Comparison of ENCODE assay signal across 14 cellular contexts in genomic region chr12:39628836-39629235, GRCh38. TPM values are rescaled to one million over a fixed set of nuclear protein-coding genes. Genes with fewer than 3 reads are reported as not detected.
DNase-seq lines count a peak whose midpoint lies in the region; ATAC-seq and TF ChIP-seq lines count a peak whose summit lies in the region.
"Had no signal": no experiment of that assay in that cellular context is flagged by ENCODE, and none has a peak within 500 bp of the region (broad histone marks: within the 10 kb centered on the region; RNA-seq: fewer than 3 reads in every experiment).

No MANE protein-coding gene starts in this region.

- H3K9me3 ChIP-seq in vagina: no peaks in the 10 kb centered on the region
- H3K9me3 ChIP-seq: gastroesophageal sphincter had no signal

- H3K36me3 Mint-ChIP-seq in activated T-cell treated with anti-CD3 and anti-CD28 coated beads, Interleukin-2, amount 50 U/mL, for 72 hours (ENCODE audit: insufficient read depth in 2 of 2): peaks cover 1 to 3% of the 10 kb centered on the region in 2 donors
- H3K36me3 Mint-ChIP-seq in activated naive CD4-positive, alpha-beta T cell treated with anti-CD3 and anti-CD28 coated beads, Interleukin-2, amount 50 U/mL, for 72 hours: peaks cover 0 to 20% of the 10 kb centered on the region in 2 donors
- H3K36me3 Mint-ChIP-seq: brain had no signal

- no peak for TF ChIP-seq CTCF in vagina (IDR thresholded peaks at IDR 0.05)

- H3K27me3 Mint-ChIP-seq in activated T-cell treated with anti-CD3 and anti-CD28 coated beads, Interleukin-2, amount 50 U/mL, for 72 hours (ENCODE audit: low read depth): no peaks in the 10 kb centered on the region
- no peaks in the 10 kb centered on the region for H3K27me3 Mint-ChIP-seq in stimulated activated naive CD8-positive, alpha-beta T cell treated with anti-CD3 and anti-CD28 coated beads, Interleukin-15, amount 100 ng/mL, for 72 hours
- H3K27me3 Mint-ChIP-seq: brain had no signal

- intact Hi-C loops in vagina (cut with DNase I): no loop called here

- H3K4me1 ChIP-seq in vagina: no peaks in the 10 kb centered on the region
- H3K4me1 ChIP-seq: gastroesophageal sphincter had no signal

- H3K4me3 Mint-ChIP-seq in activated T-cell treated with anti-CD3 and anti-CD28 coated beads, Interleukin-2, amount 50 U/mL, for 72 hours: peak overlapping the region; percentile 71 to 81
- H3K4me3 Mint-ChIP-seq in stimulated activated naive CD8-positive, alpha-beta T cell treated with anti-CD3 and anti-CD28 coated beads, Interleukin-15, amount 100 ng/mL, for 72 hours: peak overlapping the region; percentile 67 to 76
- H3K4me3 Mint-ChIP-seq: brain, neural crest cell had no signal

- peak; percentile 81 to 86 for ATAC-seq in activated T-cell treated with anti-CD3 and anti-CD28 coated beads, Interleukin-2, amount 50 U/mL, for 72 hours (replicated peaks in 1 of 2)
- ATAC-seq in activated naive CD4-positive, alpha-beta T cell treated with anti-CD3 and anti-CD28 coated beads, Interleukin-2, amount 50 U/mL, for 72 hours: peak; percentile 62 to 79
- peak; percentile 80 for ATAC-seq in stimulated activated naive CD8-positive, alpha-beta T cell treated with anti-CD3 and anti-CD28 coated beads, Interleukin-15, amount 100 ng/mL, for 72 hours
- ATAC-seq: gastroesophageal sphincter, left cardiac atrium had no signal

- H3K27ac Mint-ChIP-seq in activated T-cell treated with anti-CD3 and anti-CD28 coated beads, Interleukin-2, amount 50 U/mL, for 72 hours: peak overlapping the region; percentile 96
- peak overlapping the region in 1 of 2 donors; percentile 86 for H3K27ac Mint-ChIP-seq in activated naive CD4-positive, alpha-beta T cell treated with anti-CD3 and anti-CD28 coated beads, Interleukin-2, amount 50 U/mL, for 72 hours
- peak overlapping the region; percentile 72 to 95 for H3K27ac Mint-ChIP-seq in stimulated activated naive CD8-positive, alpha-beta T cell treated with anti-CD3 and anti-CD28 coated beads, Interleukin-15, amount 100 ng/mL, for 72 hours
- H3K27ac Mint-ChIP-seq: brain had no signal

- no peaks in the 10 kb centered on the region for H3K36me3 ChIP-seq in vagina
- H3K36me3 ChIP-seq: gastroesophageal sphincter had no signal

- DNase-seq in activated T-cell treated with anti-CD3 and anti-CD28 coated beads, Interleukin-2, amount 50 U/mL, for 72 hours: peak; percentile 3 to 9
- no peak for DNase-seq in activated T-cell treated with anti-CD3 and anti-CD28 coated beads, Interleukin-2, amount 50 U/mL, for 1 hour
- DNase-seq in KBM-7 (peak; percentile 39), vagina (ENCODE audit: extremely low spot score in 2 of 2) (no peak), NCI-H226 (no peak), NCI-H1417 treated with DMSO at 0.1 percent for 48 hours (lab: John Stamatoyannopoulos, UW) (no peak)
- no peak for DNase-seq in activated naive CD4-positive, alpha-beta T cell treated with anti-CD3 and anti-CD28 coated beads, Interleukin-2, amount 50 U/mL, for 72 hours (ENCODE audit: low spot score in 2 of 2)
- DNase-seq in stimulated activated naive CD8-positive, alpha-beta T cell treated with anti-CD3 and anti-CD28 coated beads, Interleukin-15, amount 100 ng/mL, for 72 hours: no peak
- DNase-seq: left cardiac atrium, NCI-H2081, PC-9 had no signal

- no peaks in the 10 kb centered on the region for H3K27me3 ChIP-seq in vagina
- H3K27me3 ChIP-seq: gastroesophageal sphincter had no signal

- no peak overlapping the region for H3K4me3 ChIP-seq in vagina
- H3K4me3 ChIP-seq: gastroesophageal sphincter, PC-9 had no signal

- no peaks in the 10 kb centered on the region for H3K9me3 Mint-ChIP-seq in activated T-cell treated with anti-CD3 and anti-CD28 coated beads, Interleukin-2, amount 50 U/mL, for 72 hours
- no peaks in the 10 kb centered on the region for H3K9me3 Mint-ChIP-seq in activated naive CD4-positive, alpha-beta T cell treated with anti-CD3 and anti-CD28 coated beads, Interleukin-2, amount 50 U/mL, for 72 hours
- H3K9me3 Mint-ChIP-seq in stimulated activated naive CD8-positive, alpha-beta T cell treated with anti-CD3 and anti-CD28 coated beads, Interleukin-15, amount 100 ng/mL, for 72 hours: peaks cover 0 to 7% of the 10 kb centered on the region in 2 donors
- H3K9me3 Mint-ChIP-seq: brain, neural crest cell had no signal

- TF ChIP-seq POLR2A in vagina (IDR thresholded peaks at IDR 0.05): no peak

- peaks cover 65% of the 10 kb centered on the region for H3K4me1 Mint-ChIP-seq in activated T-cell treated with anti-CD3 and anti-CD28 coated beads, Interleukin-2, amount 50 U/mL, for 72 hours (ENCODE audit: low read depth)
- H3K4me1 Mint-ChIP-seq in stimulated activated naive CD8-positive, alpha-beta T cell treated with anti-CD3 and anti-CD28 coated beads, Interleukin-15, amount 100 ng/mL, for 72 hours: peaks cover 61% of the 10 kb centered on the region
- H3K4me1 Mint-ChIP-seq: neural crest cell had no signal

- no peak overlapping the region for H3K27ac ChIP-seq in vagina
- H3K27ac ChIP-seq: gastroesophageal sphincter, PC-9 had no signal

- in situ Hi-C loops in KBM-7 (cut with MboI; ENCODE audit: low pct_unique_long_range_greater_than_20kb, low sequenced_read_pairs): no loop called here

RNA-seq across cellular contexts. Expression of gene ABCD2, which starts 9.2 kb away (rescaled TPM):
- 10 to 100 TPM in 1 of 2 donors, 1 to 10 TPM in 1; 10.0 to 11.2 TPM for total RNA-seq in activated T-cell treated with anti-CD3 and anti-CD28 coated beads, Interleukin-2, amount 50 U/mL, for 72 hours
- total RNA-seq in activated naive CD4-positive, alpha-beta T cell treated with anti-CD3 and anti-CD28 coated beads, Interleukin-2, amount 50 U/mL, for 72 hours: 1 to 10 TPM; 5.9 to 7.3 TPM
- total RNA-seq in vagina: 1.5 TPM
- total RNA-seq: PC-9 had no signal

Comparison
In these comparisons a context has a peak if more than half of its experiments do, and no peak if none do; other contexts are left out.
1. DNase-seq: peak in activated T-cell treated with anti-CD3 and anti-CD28 coated beads, Interleukin-2, amount 50 U/mL, for 72 hours (2 of 2) and KBM-7 (single experiment); none in activated T-cell treated with anti-CD3 and anti-CD28 coated beads, Interleukin-2, amount 50 U/mL, for 1 hour (single experiment), activated naive CD4-positive, alpha-beta T cell treated with anti-CD3 and anti-CD28 coated beads, Interleukin-2, amount 50 U/mL, for 72 hours (0 of 2), stimulated activated naive CD8-positive, alpha-beta T cell treated with anti-CD3 and anti-CD28 coated beads, Interleukin-15, amount 100 ng/mL, for 72 hours (0 of 2), vagina (0 of 2), NCI-H226 (single experiment) and NCI-H1417 treated with DMSO at 0.1 percent for 48 hours (single experiment).
2. Peak in every context shown above with its lines, with median percentiles within 50 percentile points of each other: ATAC-seq.